11 cellular contexts compared by ENCODE assay signal in the genomic region with DNA sequence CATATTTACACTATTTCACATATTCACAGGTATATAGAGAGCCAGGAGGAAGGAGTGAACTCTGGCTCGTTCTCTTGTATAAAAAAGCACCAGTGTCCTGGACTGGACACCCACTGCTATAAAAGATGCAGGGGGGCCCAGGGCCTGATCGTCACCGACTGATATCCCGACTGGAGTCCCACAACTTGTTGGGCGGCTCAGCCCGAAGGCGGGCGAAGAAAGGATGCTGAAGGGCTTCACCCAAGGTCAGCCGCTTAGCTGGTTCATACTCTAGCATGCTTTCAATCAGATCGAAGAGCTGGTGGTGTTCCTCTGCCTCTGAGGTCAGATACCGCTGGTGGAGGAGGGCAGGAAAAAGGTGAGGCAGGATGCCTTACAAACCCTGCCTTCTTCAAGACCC. TPM values are rescaled to one million over a fixed set of nuclear protein-coding genes. Genes with fewer than 3 reads are reported as not detected.
DNase-seq lines count a peak whose midpoint lies in the region; ATAC-seq and TF ChIP-seq lines count a peak whose summit lies in the region.
"Had no signal": no experiment of that assay in that cellular context is flagged by ENCODE, and none has a peak within 500 bp of the region (broad histone marks: within the 10 kb centered on the region; RNA-seq: fewer than 3 reads in every experiment).

No MANE protein-coding gene starts in this region.

- H3K4me3 Mint-ChIP-seq in stimulated activated naive CD8-positive, alpha-beta T cell treated with anti-CD3 and anti-CD28 coated beads, Interleukin-15, Interleukin-2, amounts not matched to agents 100 ng/mL and 50 ng/mL, for 24 hours: peak overlapping the region; percentile 1
- no peak overlapping the region for H3K4me3 Mint-ChIP-seq in stimulated activated naive CD8-positive, alpha-beta T cell treated with anti-CD3 and anti-CD28 coated beads, Interleukin-15, amount 100 ng/mL, for 72 hours
- H3K4me3 Mint-ChIP-seq in activated T-helper 1 cell treated with anti-CD3 and anti-CD28 coated beads, Interleukin-12 subunit alpha, Interleukin-12 subunit beta, Interleukin-2, Interleukin-4 antibody, amounts not matched to agents 30 ng/mL and 10 ng/mL and 1 ng/mL, durations not matched to agents 14 hours and 24 hours and 36 hours: peak overlapping the region; percentile 19
- H3K4me3 Mint-ChIP-seq in memory B cell: peak overlapping the region; percentile 92

- intact Hi-C loops in activated T-helper 1 cell treated with anti-CD3 and anti-CD28 coated beads, Interleukin-12 subunit alpha, Interleukin-12 subunit beta, Interleukin-2, Interleukin-4 antibody, amounts not matched to agents 30 ng/mL and 10 ng/mL and 1 ng/mL, durations not matched to agents 14 hours and 24 hours and 36 hours (cut with micrococcal nuclease): loop anchor here (5.0 kb wide), 2 partner anchors 56 to 424 kb away; partner anchors contain the start of genes DAP3, MTX1, THBS3 and YY1AP1

- peaks cover 40% of the 10 kb centered on the region for H3K4me1 Mint-ChIP-seq in stimulated activated naive CD8-positive, alpha-beta T cell treated with anti-CD3 and anti-CD28 coated beads, Interleukin-15, Interleukin-2, amounts not matched to agents 100 ng/mL and 50 ng/mL, for 24 hours (ENCODE audit: low read depth)
- peaks cover 39% of the 10 kb centered on the region for H3K4me1 Mint-ChIP-seq in stimulated activated naive CD8-positive, alpha-beta T cell treated with anti-CD3 and anti-CD28 coated beads, Interleukin-15, amount 100 ng/mL, for 72 hours
- H3K4me1 Mint-ChIP-seq in activated T-helper 1 cell treated with anti-CD3 and anti-CD28 coated beads, Interleukin-12 subunit alpha, Interleukin-12 subunit beta, Interleukin-2, Interleukin-4 antibody, amounts not matched to agents 30 ng/mL and 10 ng/mL and 1 ng/mL, durations not matched to agents 14 hours and 24 hours and 36 hours (ENCODE audit: low read depth): peaks cover 32% of the 10 kb centered on the region
- H3K4me1 Mint-ChIP-seq in memory B cell: peaks cover 18% of the 10 kb centered on the region

- DNase-seq in stimulated activated naive CD8-positive, alpha-beta T cell treated with anti-CD3 and anti-CD28 coated beads, Interleukin-15, amount 100 ng/mL, for 72 hours: no peak
- DNase-seq in activated T-helper 1 cell treated with anti-CD3 and anti-CD28 coated beads, Interleukin-12 subunit alpha, Interleukin-12 subunit beta, Interleukin-2, Interleukin-4 antibody, amounts not matched to agents 30 ng/mL and 10 ng/mL and 1 ng/mL, durations not matched to agents 14 hours and 24 hours and 36 hours (ENCODE audit: low spot score): no peak
- DNase-seq in memory B cell (ENCODE audit: low spot score in 2 of 2) (no peak), NCI-H187 treated with DMSO at 0.1 percent for 48 hours (lab: John Stamatoyannopoulos, UW) (no peak), coronary artery (ENCODE audit: low spot score) (no peak)
- DNase-seq: activated CD8-positive, alpha-beta memory T cell treated with anti-CD3 and anti-CD28 coated beads, Interleukin-2, amount 50 U/mL, for 48 hours; COR-L47; Right ventricle myocardium superior had no signal

- peak overlapping the region in 1 of 2 donors; percentile 93 for H3K27ac ChIP-seq in coronary artery

- no peak for ATAC-seq in stimulated activated naive CD8-positive, alpha-beta T cell treated with anti-CD3 and anti-CD28 coated beads, Interleukin-15, amount 100 ng/mL, for 72 hours
- ATAC-seq in memory B cell (ENCODE audit: low read depth) (no peak), GM18873 (IDR thresholded peaks at IDR 0.05; ENCODE audit: low FRiP score, unreplicated experiment) (no peak), GM19035 (IDR thresholded peaks at IDR 0.05; ENCODE audit: unreplicated experiment) (no peak)

- H3K36me3 Mint-ChIP-seq in stimulated activated naive CD8-positive, alpha-beta T cell treated with anti-CD3 and anti-CD28 coated beads, Interleukin-15, Interleukin-2, amounts not matched to agents 100 ng/mL and 50 ng/mL, for 24 hours (ENCODE audit: low read depth): peaks cover 84% of the 10 kb centered on the region
- peaks cover 60% of the 10 kb centered on the region for H3K36me3 Mint-ChIP-seq in activated T-helper 1 cell treated with anti-CD3 and anti-CD28 coated beads, Interleukin-12 subunit alpha, Interleukin-12 subunit beta, Interleukin-2, Interleukin-4 antibody, amounts not matched to agents 30 ng/mL and 10 ng/mL and 1 ng/mL, durations not matched to agents 14 hours and 24 hours and 36 hours (ENCODE audit: low read depth)
- H3K36me3 Mint-ChIP-seq in memory B cell: peaks cover 24% of the 10 kb centered on the region

- no peaks in the 10 kb centered on the region for H3K9me3 Mint-ChIP-seq in stimulated activated naive CD8-positive, alpha-beta T cell treated with anti-CD3 and anti-CD28 coated beads, Interleukin-15, Interleukin-2, amounts not matched to agents 100 ng/mL and 50 ng/mL, for 24 hours
- no peaks in the 10 kb centered on the region for H3K9me3 Mint-ChIP-seq in stimulated activated naive CD8-positive, alpha-beta T cell treated with anti-CD3 and anti-CD28 coated beads, Interleukin-15, amount 100 ng/mL, for 72 hours
- no peaks in the 10 kb centered on the region for H3K9me3 Mint-ChIP-seq in activated T-helper 1 cell treated with anti-CD3 and anti-CD28 coated beads, Interleukin-12 subunit alpha, Interleukin-12 subunit beta, Interleukin-2, Interleukin-4 antibody, amounts not matched to agents 30 ng/mL and 10 ng/mL and 1 ng/mL, durations not matched to agents 14 hours and 24 hours and 36 hours
- no peaks in the 10 kb centered on the region for H3K9me3 Mint-ChIP-seq in memory B cell

- H3K4me3 ChIP-seq in coronary artery: no peak overlapping the region

- TF ChIP-seq CTCF in coronary artery (IDR thresholded peaks at IDR 0.05): no peak

- H3K27me3 Mint-ChIP-seq in stimulated activated naive CD8-positive, alpha-beta T cell treated with anti-CD3 and anti-CD28 coated beads, Interleukin-15, Interleukin-2, amounts not matched to agents 100 ng/mL and 50 ng/mL, for 24 hours: no peaks in the 10 kb centered on the region
- H3K27me3 Mint-ChIP-seq in stimulated activated naive CD8-positive, alpha-beta T cell treated with anti-CD3 and anti-CD28 coated beads, Interleukin-15, amount 100 ng/mL, for 72 hours: no peaks in the 10 kb centered on the region
- no peaks in the 10 kb centered on the region for H3K27me3 Mint-ChIP-seq in activated T-helper 1 cell treated with anti-CD3 and anti-CD28 coated beads, Interleukin-12 subunit alpha, Interleukin-12 subunit beta, Interleukin-2, Interleukin-4 antibody, amounts not matched to agents 30 ng/mL and 10 ng/mL and 1 ng/mL, durations not matched to agents 14 hours and 24 hours and 36 hours (ENCODE audit: insufficient read depth)
- no peaks in the 10 kb centered on the region for H3K27me3 Mint-ChIP-seq in memory B cell

- peak overlapping the region; percentile 94 for H3K27ac Mint-ChIP-seq in stimulated activated naive CD8-positive, alpha-beta T cell treated with anti-CD3 and anti-CD28 coated beads, Interleukin-15, Interleukin-2, amounts not matched to agents 100 ng/mL and 50 ng/mL, for 24 hours
- no peak overlapping the region for H3K27ac Mint-ChIP-seq in stimulated activated naive CD8-positive, alpha-beta T cell treated with anti-CD3 and anti-CD28 coated beads, Interleukin-15, amount 100 ng/mL, for 72 hours
- peak overlapping the region; percentile 24 for H3K27ac Mint-ChIP-seq in activated T-helper 1 cell treated with anti-CD3 and anti-CD28 coated beads, Interleukin-12 subunit alpha, Interleukin-12 subunit beta, Interleukin-2, Interleukin-4 antibody, amounts not matched to agents 30 ng/mL and 10 ng/mL and 1 ng/mL, durations not matched to agents 14 hours and 24 hours and 36 hours
- H3K27ac Mint-ChIP-seq in memory B cell: peak overlapping the region; percentile 78

RNA-seq across cellular contexts. Expression of gene SCAMP3, which starts 0.9 kb away (rescaled TPM):
- total RNA-seq in activated T-helper 1 cell treated with anti-CD3 and anti-CD28 coated beads, Interleukin-12 subunit alpha, Interleukin-12 subunit beta, Interleukin-2, Interleukin-4 antibody, amounts not matched to agents 30 ng/mL and 10 ng/mL and 1 ng/mL, durations not matched to agents 14 hours and 24 hours and 36 hours: 147 and 168 TPM in 2 replicates

RNA-seq across cellular contexts. Expression of gene ENTREP3, which starts 7.8 kb away (rescaled TPM):
- 40.3 and 45.5 TPM in 2 replicates for total RNA-seq in activated T-helper 1 cell treated with anti-CD3 and anti-CD28 coated beads, Interleukin-12 subunit alpha, Interleukin-12 subunit beta, Interleukin-2, Interleukin-4 antibody, amounts not matched to agents 30 ng/mL and 10 ng/mL and 1 ng/mL, durations not matched to agents 14 hours and 24 hours and 36 hours

RNA-seq across cellular contexts. Expression of gene CLK2, which starts 10.2 kb away (rescaled TPM):
- 87.0 and 91.6 TPM in 2 replicates for total RNA-seq in activated T-helper 1 cell treated with anti-CD3 and anti-CD28 coated beads, Interleukin-12 subunit alpha, Interleukin-12 subunit beta, Interleukin-2, Interleukin-4 antibody, amounts not matched to agents 30 ng/mL and 10 ng/mL and 1 ng/mL, durations not matched to agents 14 hours and 24 hours and 36 hours

RNA-seq across cellular contexts. Expression of gene HCN3, which starts 14.2 kb away (rescaled TPM):
- total RNA-seq in activated T-helper 1 cell treated with anti-CD3 and anti-CD28 coated beads, Interleukin-12 subunit alpha, Interleukin-12 subunit beta, Interleukin-2, Interleukin-4 antibody, amounts not matched to agents 30 ng/mL and 10 ng/mL and 1 ng/mL, durations not matched to agents 14 hours and 24 hours and 36 hours: 2.5 and 3.3 TPM in 2 replicates

RNA-seq across cellular contexts. Expression of gene PKLR, which starts 38.2 kb away (rescaled TPM):
- total RNA-seq in activated T-helper 1 cell treated with anti-CD3 and anti-CD28 coated beads, Interleukin-12 subunit alpha, Interleukin-12 subunit beta, Interleukin-2, Interleukin-4 antibody, amounts not matched to agents 30 ng/mL and 10 ng/mL and 1 ng/mL, durations not matched to agents 14 hours and 24 hours and 36 hours: 0.05 and 0.15 TPM in 2 replicates
- total RNA-seq: Right ventricle myocardium superior had no signal

Comparison
In these comparisons a context has a peak if more than half of its experiments do, and no peak if none do; other contexts are left out.
1. H3K27ac Mint-ChIP-seq: peak in stimulated activated naive CD8-positive, alpha-beta T cell treated with anti-CD3 and anti-CD28 coated beads, Interleukin-15, Interleukin-2, amounts not matched to agents 100 ng/mL and 50 ng/mL, for 24 hours (single experiment), activated T-helper 1 cell treated with anti-CD3 and anti-CD28 coated beads, Interleukin-12 subunit alpha, Interleukin-12 subunit beta, Interleukin-2, Interleukin-4 antibody, amounts not matched to agents 30 ng/mL and 10 ng/mL and 1 ng/mL, durations not matched to agents 14 hours and 24 hours and 36 hours (single experiment) and memory B cell (single experiment); none in stimulated activated naive CD8-positive, alpha-beta T cell treated with anti-CD3 and anti-CD28 coated beads, Interleukin-15, amount 100 ng/mL, for 72 hours (0 of 2).
2. H3K4me3 Mint-ChIP-seq: peak in stimulated activated naive CD8-positive, alpha-beta T cell treated with anti-CD3 and anti-CD28 coated beads, Interleukin-15, Interleukin-2, amounts not matched to agents 100 ng/mL and 50 ng/mL, for 24 hours (single experiment), activated T-helper 1 cell treated with anti-CD3 and anti-CD28 coated beads, Interleukin-12 subunit alpha, Interleukin-12 subunit beta, Interleukin-2, Interleukin-4 antibody, amounts not matched to agents 30 ng/mL and 10 ng/mL and 1 ng/mL, durations not matched to agents 14 hours and 24 hours and 36 hours (single experiment) and memory B cell (single experiment); none in stimulated activated naive CD8-positive, alpha-beta T cell treated with anti-CD3 and anti-CD28 coated beads, Interleukin-15, amount 100 ng/mL, for 72 hours (0 of 2).